ENCODE assay signal across 8 cellular contexts in genomic region chr5:69414885-69415583, GRCh38. TPM values are rescaled to one million over a fixed set of nuclear protein-coding genes. Genes with fewer than 3 reads are reported as not detected.
DNase-seq lines count a peak whose midpoint lies in the region; ATAC-seq and TF ChIP-seq lines count a peak whose summit lies in the region.

TSS of gene MARVELD2 (plus strand) at chr5:69415116. CDS start at chr5:69419386, 4,270 bp downstream.

- peak within 1 kb of the TSS; percentile 18 for H3K4me3 ChIP-seq in AG04449 (ENCODE audit: low read depth, low read length)

- POLR2A ChIA-PET in AG04449 (lab: Yijun Ruan, JAX): no interaction called here

- TF ChIP-seq CTCF in AG04449 (IDR thresholded peaks at IDR 0.05; ENCODE audit: insufficient read depth, low read length, missing control alignments): no peak

- H3K27ac Mint-ChIP-seq in IgD-negative memory B cell: peak within 1 kb of the TSS in 2 of 3 donors; percentile 41 to 65

- no peaks in the 10 kb centered on the region for H3K9me3 Mint-ChIP-seq in IgD-negative memory B cell

- CTCF ChIA-PET in AG04449 (lab: Yijun Ruan, JAX): no interaction called here

- H3K4me3 Mint-ChIP-seq in IgD-negative memory B cell: peak within 1 kb of the TSS; percentile 74 to 89 (median 81)

- no peak for DNase-seq in AG04449 (ENCODE audit: low read depth, low spot score)
- DNase-seq in activated CD4-positive, CD25-positive, alpha-beta regulatory T cell (lab: John Stamatoyannopoulos, UW): peak in 3 of 4 experiments; percentile 3 to 19 (median 3)
- peak; percentile 58 for DNase-seq in cortex of kidney (lab: John Stamatoyannopoulos, UW)
- DNase-seq in kidney tubule cell (ENCODE audit: low spot score): peak; percentile 90
- DNase-seq in stimulated activated CD4-positive, alpha-beta T cell treated with anti-CD3 and anti-CD28 coated beads, Interleukin-2, amount 100 ng/mL, for 24 hours: peak; percentile 47 to 68
- DNase-seq in occipital lobe (lab: John Stamatoyannopoulos, UW): no peak

- ATAC-seq in GM18909 (IDR thresholded peaks at IDR 0.05; ENCODE audit: poor library complexity, unreplicated experiment): peak; percentile 81

- peaks cover 4% of the 10 kb centered on the region for H3K36me3 Mint-ChIP-seq in IgD-negative memory B cell

- no peaks in the 10 kb centered on the region for H3K27me3 Mint-ChIP-seq in IgD-negative memory B cell

- H3K4me1 Mint-ChIP-seq in IgD-negative memory B cell: peaks cover 5 to 11% (median 5%) of the 10 kb centered on the region in 3 donors

RNA-seq across cellular contexts. Expression of gene MARVELD2, which starts in this region (rescaled TPM):
- 2.5 TPM for polyA plus RNA-seq in IgD-negative memory B cell
- total RNA-seq in occipital lobe: 0.78 TPM

Comparison
In these comparisons a context has a peak if more than half of its experiments do, and no peak if none do; other contexts are left out.
1. DNase-seq: peak in activated CD4-positive, CD25-positive, alpha-beta regulatory T cell (3 of 4), cortex of kidney (single experiment), kidney tubule cell (single experiment) and stimulated activated CD4-positive, alpha-beta T cell treated with anti-CD3 and anti-CD28 coated beads, Interleukin-2, amount 100 ng/mL, for 24 hours (2 of 2); none in AG04449 (single experiment) and occipital lobe (single experiment).